In genomic region chr6:24476631-24477030, GRCh38 we compare ENCODE assay signal across 19 cellular contexts.
"Had no signal": no experiment of that assay in that cellular context is flagged by ENCODE, and none has a peak within 500 bp of the region (broad histone marks: within the 10 kb centered on the region; RNA-seq: fewer than 3 reads in every experiment).

No MANE protein-coding gene starts in this region.

- DNase-seq: dermis blood vessel endothelial cell; dorsolateral prefrontal cortex; effector CD4-positive, alpha-beta T cell; effector memory CD4-positive, alpha-beta T cell; esophagus squamous epithelium; foreskin fibroblast; foreskin melanocyte; gastrocnemius medialis; glutamatergic neuron; head of caudate nucleus; heart right ventricle; hippocampal formation; left cardiac atrium; left lung; left ventricle myocardium superior; lower lobe of right lung; mesenchymal stem cell; midbrain had no signal

- H3K27me3 ChIP-seq: dorsolateral prefrontal cortex, esophagus squamous epithelium, gastrocnemius medialis, heart right ventricle, left lung had no signal

- H3K4me1 ChIP-seq: gastrocnemius medialis, left lung, lower lobe of right lung had no signal

- ATAC-seq: gastrocnemius medialis, heart right ventricle, left lung, left ventricle myocardium superior, lower lobe of right lung had no signal

- H3K4me3 ChIP-seq: coronary artery, dorsolateral prefrontal cortex, esophagus squamous epithelium, gastrocnemius medialis, heart right ventricle, left lung, lower lobe of right lung had no signal

- H3K36me3 ChIP-seq: esophagus squamous epithelium, gastrocnemius medialis, heart right ventricle, left lung, lower lobe of right lung had no signal

- H3K27ac ChIP-seq: coronary artery, dorsolateral prefrontal cortex, esophagus squamous epithelium, gastrocnemius medialis, heart right ventricle, left lung, lower lobe of right lung had no signal
